1 cellular context compared by ENCODE assay signal in the genomic region with DNA sequence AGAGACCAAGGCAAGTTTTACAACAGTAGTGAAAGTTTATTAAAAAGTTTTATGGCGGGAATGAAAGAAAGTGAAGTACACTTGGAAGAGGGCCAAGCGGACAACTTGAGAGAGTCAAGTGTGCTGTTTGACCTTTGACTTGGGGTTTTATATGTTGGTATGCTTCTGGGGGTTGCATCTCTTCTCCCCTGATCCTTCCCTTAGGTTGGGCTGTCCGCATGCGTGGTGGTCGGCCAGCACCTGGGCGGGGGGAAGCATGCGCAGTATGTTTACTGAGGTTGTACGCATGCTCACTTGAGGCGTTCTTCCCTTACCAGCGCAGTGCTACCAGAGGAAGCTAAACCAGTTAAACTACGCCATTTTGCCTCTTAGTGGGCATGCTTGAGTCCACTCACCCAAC.
A peak's percentile ranks its signal among the peaks of the same experiment; 100 is the strongest.
TF ChIP-seq lines count a peak whose summit lies in the region.

No MANE protein-coding gene starts in this region.

TF ChIP-seq in K562, 482 proteins besides CTCF, POLR2A, EP300 and RAD21:
- TF ChIP-seq YY1 (IDR thresholded peaks at IDR 0.05; ENCODE audit: borderline replicate concordance in 1 of 3, control insufficient read depth in 1 of 3, extremely low read depth in 1 of 3, insufficient read depth in 3 of 3, insufficient read length in 1 of 3, insufficient replicate concordance in 2 of 3, low read depth in 1 of 3, low read length in 2 of 3) (no peak), BRF1 (IDR thresholded peaks at IDR 0.05; ENCODE audit: borderline replicate concordance, extremely low read depth, insufficient read length) (no peak), L3MBTL2 (IDR thresholded peaks at IDR 0.05) (peak; percentile 23; the same call in 1 of the 2 replicates), NFIC (IDR thresholded peaks at IDR 0.05) (peak; percentile 68), ZBTB33 (CRISPR knock-in tag; IDR thresholded peaks at IDR 0.05) (peak; percentile 58; the same call in 1 of the 2 replicates), FOXP4 (CRISPR knock-in tag; IDR thresholded peaks at IDR 0.05; ENCODE audit: borderline replicate concordance) (no peak), ZNF124 (CRISPR knock-in tag; IDR thresholded peaks at IDR 0.05) (no peak)
- TF ChIP-seq, protein P1, sequence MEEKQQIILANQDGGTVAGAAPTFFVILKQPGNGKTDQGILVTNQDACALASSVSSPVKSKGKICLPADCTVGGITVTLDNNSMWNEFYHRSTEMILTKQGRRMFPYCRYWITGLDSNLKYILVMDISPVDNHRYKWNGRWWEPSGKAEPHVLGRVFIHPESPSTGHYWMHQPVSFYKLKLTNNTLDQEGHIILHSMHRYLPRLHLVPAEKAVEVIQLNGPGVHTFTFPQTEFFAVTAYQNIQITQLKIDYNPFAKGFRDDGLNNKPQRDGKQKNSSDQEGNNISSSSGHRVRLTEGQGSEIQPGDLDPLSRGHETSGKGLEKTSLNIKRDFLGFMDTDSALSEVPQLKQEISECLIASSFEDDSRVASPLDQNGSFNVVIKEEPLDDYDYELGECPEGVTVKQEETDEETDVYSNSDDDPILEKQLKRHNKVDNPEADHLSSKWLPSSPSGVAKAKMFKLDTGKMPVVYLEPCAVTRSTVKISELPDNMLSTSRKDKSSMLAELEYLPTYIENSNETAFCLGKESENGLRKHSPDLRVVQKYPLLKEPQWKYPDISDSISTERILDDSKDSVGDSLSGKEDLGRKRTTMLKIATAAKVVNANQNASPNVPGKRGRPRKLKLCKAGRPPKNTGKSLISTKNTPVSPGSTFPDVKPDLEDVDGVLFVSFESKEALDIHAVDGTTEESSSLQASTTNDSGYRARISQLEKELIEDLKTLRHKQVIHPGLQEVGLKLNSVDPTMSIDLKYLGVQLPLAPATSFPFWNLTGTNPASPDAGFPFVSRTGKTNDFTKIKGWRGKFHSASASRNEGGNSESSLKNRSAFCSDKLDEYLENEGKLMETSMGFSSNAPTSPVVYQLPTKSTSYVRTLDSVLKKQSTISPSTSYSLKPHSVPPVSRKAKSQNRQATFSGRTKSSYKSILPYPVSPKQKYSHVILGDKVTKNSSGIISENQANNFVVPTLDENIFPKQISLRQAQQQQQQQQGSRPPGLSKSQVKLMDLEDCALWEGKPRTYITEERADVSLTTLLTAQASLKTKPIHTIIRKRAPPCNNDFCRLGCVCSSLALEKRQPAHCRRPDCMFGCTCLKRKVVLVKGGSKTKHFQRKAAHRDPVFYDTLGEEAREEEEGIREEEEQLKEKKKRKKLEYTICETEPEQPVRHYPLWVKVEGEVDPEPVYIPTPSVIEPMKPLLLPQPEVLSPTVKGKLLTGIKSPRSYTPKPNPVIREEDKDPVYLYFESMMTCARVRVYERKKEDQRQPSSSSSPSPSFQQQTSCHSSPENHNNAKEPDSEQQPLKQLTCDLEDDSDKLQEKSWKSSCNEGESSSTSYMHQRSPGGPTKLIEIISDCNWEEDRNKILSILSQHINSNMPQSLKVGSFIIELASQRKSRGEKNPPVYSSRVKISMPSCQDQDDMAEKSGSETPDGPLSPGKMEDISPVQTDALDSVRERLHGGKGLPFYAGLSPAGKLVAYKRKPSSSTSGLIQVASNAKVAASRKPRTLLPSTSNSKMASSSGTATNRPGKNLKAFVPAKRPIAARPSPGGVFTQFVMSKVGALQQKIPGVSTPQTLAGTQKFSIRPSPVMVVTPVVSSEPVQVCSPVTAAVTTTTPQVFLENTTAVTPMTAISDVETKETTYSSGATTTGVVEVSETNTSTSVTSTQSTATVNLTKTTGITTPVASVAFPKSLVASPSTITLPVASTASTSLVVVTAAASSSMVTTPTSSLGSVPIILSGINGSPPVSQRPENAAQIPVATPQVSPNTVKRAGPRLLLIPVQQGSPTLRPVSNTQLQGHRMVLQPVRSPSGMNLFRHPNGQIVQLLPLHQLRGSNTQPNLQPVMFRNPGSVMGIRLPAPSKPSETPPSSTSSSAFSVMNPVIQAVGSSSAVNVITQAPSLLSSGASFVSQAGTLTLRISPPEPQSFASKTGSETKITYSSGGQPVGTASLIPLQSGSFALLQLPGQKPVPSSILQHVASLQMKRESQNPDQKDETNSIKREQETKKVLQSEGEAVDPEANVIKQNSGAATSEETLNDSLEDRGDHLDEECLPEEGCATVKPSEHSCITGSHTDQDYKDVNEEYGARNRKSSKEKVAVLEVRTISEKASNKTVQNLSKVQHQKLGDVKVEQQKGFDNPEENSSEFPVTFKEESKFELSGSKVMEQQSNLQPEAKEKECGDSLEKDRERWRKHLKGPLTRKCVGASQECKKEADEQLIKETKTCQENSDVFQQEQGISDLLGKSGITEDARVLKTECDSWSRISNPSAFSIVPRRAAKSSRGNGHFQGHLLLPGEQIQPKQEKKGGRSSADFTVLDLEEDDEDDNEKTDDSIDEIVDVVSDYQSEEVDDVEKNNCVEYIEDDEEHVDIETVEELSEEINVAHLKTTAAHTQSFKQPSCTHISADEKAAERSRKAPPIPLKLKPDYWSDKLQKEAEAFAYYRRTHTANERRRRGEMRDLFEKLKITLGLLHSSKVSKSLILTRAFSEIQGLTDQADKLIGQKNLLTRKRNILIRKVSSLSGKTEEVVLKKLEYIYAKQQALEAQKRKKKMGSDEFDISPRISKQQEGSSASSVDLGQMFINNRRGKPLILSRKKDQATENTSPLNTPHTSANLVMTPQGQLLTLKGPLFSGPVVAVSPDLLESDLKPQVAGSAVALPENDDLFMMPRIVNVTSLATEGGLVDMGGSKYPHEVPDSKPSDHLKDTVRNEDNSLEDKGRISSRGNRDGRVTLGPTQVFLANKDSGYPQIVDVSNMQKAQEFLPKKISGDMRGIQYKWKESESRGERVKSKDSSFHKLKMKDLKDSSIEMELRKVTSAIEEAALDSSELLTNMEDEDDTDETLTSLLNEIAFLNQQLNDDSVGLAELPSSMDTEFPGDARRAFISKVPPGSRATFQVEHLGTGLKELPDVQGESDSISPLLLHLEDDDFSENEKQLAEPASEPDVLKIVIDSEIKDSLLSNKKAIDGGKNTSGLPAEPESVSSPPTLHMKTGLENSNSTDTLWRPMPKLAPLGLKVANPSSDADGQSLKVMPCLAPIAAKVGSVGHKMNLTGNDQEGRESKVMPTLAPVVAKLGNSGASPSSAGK (IDR thresholded peaks at IDR 0.05): peak; percentile 45; the same call in 1 of the 2 replicates
